15 cellular contexts compared by ENCODE assay signal in the genomic region with DNA sequence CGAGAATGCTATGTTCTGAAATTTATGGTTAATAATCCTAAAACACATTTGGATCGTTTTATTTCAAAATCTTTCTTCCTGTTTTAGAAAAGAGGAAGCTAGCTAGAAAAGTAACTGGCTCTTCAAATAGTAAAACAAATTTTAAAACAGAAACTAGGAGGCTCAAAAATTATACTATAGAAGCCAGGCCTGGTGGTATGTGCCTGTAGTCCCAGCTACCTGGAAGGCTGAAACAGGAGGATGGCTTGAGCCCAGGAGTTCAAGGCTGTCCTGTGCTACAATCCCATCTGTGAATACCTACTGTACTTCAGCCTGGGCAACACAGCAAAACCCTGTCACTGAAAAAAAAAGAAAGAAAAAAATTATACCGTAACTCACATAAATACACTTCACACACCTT. TPM values are rescaled to one million over a fixed set of nuclear protein-coding genes. Genes with fewer than 3 reads are reported as not detected.
DNase-seq lines count a peak whose midpoint lies in the region; ATAC-seq, FAIRE-seq and TF ChIP-seq lines count a peak whose summit lies in the region.
"Had no signal": no experiment of that assay in that cellular context is flagged by ENCODE, and none has a peak within 500 bp of the region (broad histone marks: within the 10 kb centered on the region; RNA-seq: fewer than 3 reads in every experiment).

No MANE protein-coding gene starts in this region.

- TF ChIP-seq CTCF in GM10266 (IDR thresholded peaks at IDR 0.05; ENCODE audit: control insufficient read depth, insufficient read depth, low read depth, missing control alignments) (no peak), ascending aorta (IDR thresholded peaks at IDR 0.05) (no peak)

- H3K4me3 Mint-ChIP-seq in CD4-positive, CD25-positive, alpha-beta regulatory T cell, result peak overlapping the region; percentile 51 to 80 (median 71)

- H3K4me1 Mint-ChIP-seq in CD4-positive, CD25-positive, alpha-beta regulatory T cell, result peaks cover 42 to 85% (median 74%) of the 10 kb centered on the region in 4 donors

- FAIRE-seq in GM19239 (lab: Jason Lieb, UNC), result peak; percentile 4
- FAIRE-seq: endometrium had no signal

- H3K27ac ChIP-seq in CD4-positive, CD25-positive, alpha-beta regulatory T cell (ENCODE audit: insufficient read depth, low read length, poor library complexity, severe bottlenecking), result no peak overlapping the region
- H3K27ac ChIP-seq in ascending aorta, result no peak overlapping the region
- H3K27ac ChIP-seq: prostate gland had no signal

- H3K36me3 ChIP-seq in CD4-positive, CD25-positive, alpha-beta regulatory T cell (ENCODE audit: control insufficient read depth, insufficient read depth, low read length), result peaks cover 37% of the 10 kb centered on the region
- H3K36me3 ChIP-seq in ascending aorta, result peaks cover 12 to 15% of the 10 kb centered on the region in 2 donors
- H3K36me3 ChIP-seq: prostate gland had no signal

- DNase-seq in CD4-positive, CD25-positive, alpha-beta regulatory T cell, result no peak
- DNase-seq in GM19239 (ENCODE audit: insufficient read length, low spot score) (no peak), OCI-M1 (lab: John Stamatoyannopoulos, UW) (peak; percentile 76), germinal center (ENCODE audit: low spot score) (peak; percentile 26), GM10266 (ENCODE audit: extremely low spot score) (no peak), NCI-H1105 (lab: John Stamatoyannopoulos, UW) (no peak), ascending aorta (ENCODE audit: low spot score in 2 of 2) (no peak)
- DNase-seq: amygdala, DMS 273 treated with DMSO at 0.1 percent for 48 hours, head of caudate nucleus, NCI-H1436 had no signal

- peak overlapping the region; percentile 49 for H3K4me3 ChIP-seq in CD4-positive, CD25-positive, alpha-beta regulatory T cell (ENCODE audit: low read depth, low read length)
- H3K4me3 ChIP-seq in ascending aorta, result no peak overlapping the region
- H3K4me3 ChIP-seq: lung, prostate gland had no signal

- no peaks in the 10 kb centered on the region for H3K27me3 ChIP-seq in CD4-positive, CD25-positive, alpha-beta regulatory T cell (ENCODE audit: control insufficient read depth, insufficient read depth, low read length)
- no peaks in the 10 kb centered on the region for H3K27me3 ChIP-seq in ascending aorta

- peak in 1 of 2 donors; percentile 25 for ATAC-seq in CD4-positive, CD25-positive, alpha-beta regulatory T cell (ENCODE audit: low read depth in 2 of 2)
- ATAC-seq in HG03439 (IDR thresholded peaks at IDR 0.05; ENCODE audit: unreplicated experiment), result no peak

- peaks cover 0 to 1% (median 0%) of the 10 kb centered on the region in 7 donors for H3K9me3 Mint-ChIP-seq in CD4-positive, CD25-positive, alpha-beta regulatory T cell

- no peaks in the 10 kb centered on the region for H3K9me3 ChIP-seq in CD4-positive, CD25-positive, alpha-beta regulatory T cell (ENCODE audit: control insufficient read depth in 2 of 2, low read length in 2 of 2)
- no peaks in the 10 kb centered on the region for H3K9me3 ChIP-seq in ascending aorta
- H3K9me3 ChIP-seq: prostate gland had no signal

- peak overlapping the region; percentile 16 to 81 (median 77) for H3K27ac Mint-ChIP-seq in CD4-positive, CD25-positive, alpha-beta regulatory T cell

- intact Hi-C loops in ascending aorta (cut with DNase I), result no loop called here

- no peaks in the 10 kb centered on the region for H3K27me3 Mint-ChIP-seq in CD4-positive, CD25-positive, alpha-beta regulatory T cell

- peaks cover 52% of the 10 kb centered on the region for H3K4me1 ChIP-seq in CD4-positive, CD25-positive, alpha-beta regulatory T cell (ENCODE audit: control insufficient read depth, insufficient read depth, low read length, poor library complexity, severe bottlenecking)
- H3K4me1 ChIP-seq in ascending aorta, result peaks cover 0 to 7% of the 10 kb centered on the region in 2 donors

- peaks cover 43% of the 10 kb centered on the region for H3K36me3 Mint-ChIP-seq in CD4-positive, CD25-positive, alpha-beta regulatory T cell

RNA-seq across cellular contexts. Expression of a gene that starts 57.9 kb away (rescaled TPM):
- total RNA-seq in CD4-positive, CD25-positive, alpha-beta regulatory T cell, result 285 TPM
- polyA plus RNA-seq in CD4-positive, CD25-positive, alpha-beta regulatory T cell, result 100 to 1,000 TPM; 122 to 178 (median 141) TPM
- total RNA-seq in ascending aorta, result 105 TPM

Comparison
In these comparisons a context has a peak if more than half of its experiments do, and no peak if none do; other contexts are left out.
1. DNase-seq: peak in OCI-M1 (single experiment) and germinal center (single experiment); none in CD4-positive, CD25-positive, alpha-beta regulatory T cell (0 of 3), GM19239 (single experiment), GM10266 (single experiment), NCI-H1105 (single experiment) and ascending aorta (0 of 2).